Comparison of ENCODE assay signal across 19 cellular contexts in the genomic region with DNA sequence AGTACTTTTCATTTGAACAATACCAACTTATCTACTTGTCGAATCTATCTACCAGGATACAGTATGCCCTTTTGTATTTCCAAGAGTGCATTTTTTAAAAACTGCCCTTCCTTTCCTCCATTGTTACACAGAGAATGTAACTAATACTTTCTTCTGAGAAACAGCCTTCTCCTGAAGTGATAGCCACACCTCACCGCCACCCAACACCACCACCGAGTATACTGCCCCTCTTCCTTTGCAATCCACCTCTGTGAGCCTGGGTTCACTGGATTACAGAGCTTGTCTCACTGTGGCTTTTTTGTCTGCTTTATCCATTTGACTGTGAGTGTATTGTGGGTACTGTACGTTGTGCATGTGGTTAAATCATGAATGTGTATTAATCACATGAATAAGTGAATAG.
DNase-seq lines count a peak whose midpoint lies in the region; ATAC-seq, FAIRE-seq and TF ChIP-seq lines count a peak whose summit lies in the region.
"Had no signal": no experiment of that assay in that cellular context is flagged by ENCODE, and none has a peak within 500 bp of the region (broad histone marks: within the 10 kb centered on the region; RNA-seq: fewer than 3 reads in every experiment).

No MANE protein-coding gene starts in this region.

- TF ChIP-seq CTCF in neural crest cell (conservative IDR thresholded peaks at IDR 0.05), result no peak

- DNase-seq in activated naive CD8-positive, alpha-beta T cell treated with anti-CD3 and anti-CD28 coated beads, Interleukin-2, amount 10 ng/mL, durations not matched to agents 7 days and 5 days, result no peak
- DNase-seq in activated naive CD8-positive, alpha-beta T cell treated with anti-CD3 and anti-CD28 coated beads, Interleukin-2, amount 50 U/mL, for 24 hours, result no peak
- peak; percentile 82 for DNase-seq in SK-MEL-5 (ENCODE audit: low read depth, low spot score)
- DNase-seq in dermis blood vessel endothelial cell, result peak; percentile 50
- DNase-seq in neural crest cell (ENCODE audit: low read depth, low spot score), result no peak
- DNase-seq in urothelium cell line (ENCODE audit: low spot score), result no peak
- DNase-seq: AML-193; CD8-positive, alpha-beta T cell; KG1; MG63; NCI-H1092 treated with DMSO at 0.1 percent for 48 hours; NCI-H1694; NCI-H446; NCI-H82; SHP77 treated with DMSO at 0.1 percent for 48 hours had no signal

- H3K36me3 Mint-ChIP-seq in activated naive CD8-positive, alpha-beta T cell treated with anti-CD3 and anti-CD28 coated beads, Interleukin-2, amount 10 ng/mL, durations not matched to agents 7 days and 5 days, result peaks cover 19% of the 10 kb centered on the region
- H3K36me3 Mint-ChIP-seq in activated naive CD8-positive, alpha-beta T cell treated with anti-CD3 and anti-CD28 coated beads, Interleukin-2, amount 50 U/mL, for 24 hours (ENCODE audit: low read depth), result peaks cover 7% of the 10 kb centered on the region
- H3K36me3 Mint-ChIP-seq in neural crest cell (ENCODE audit: low read depth), result peaks cover 6% of the 10 kb centered on the region

- in situ Hi-C loops in SK-MEL-5 (cut with HindIII; ENCODE audit: low pct_unique_long_range_greater_than_20kb, low sequenced_read_pairs), result no loop called here

- H3K27me3 Mint-ChIP-seq in activated naive CD8-positive, alpha-beta T cell treated with anti-CD3 and anti-CD28 coated beads, Interleukin-2, amount 10 ng/mL, durations not matched to agents 7 days and 5 days, result no peaks in the 10 kb centered on the region
- no peaks in the 10 kb centered on the region for H3K27me3 Mint-ChIP-seq in activated naive CD8-positive, alpha-beta T cell treated with anti-CD3 and anti-CD28 coated beads, Interleukin-2, amount 50 U/mL, for 24 hours
- H3K27me3 Mint-ChIP-seq in neural crest cell (ENCODE audit: low read depth), result no peaks in the 10 kb centered on the region

- no peak overlapping the region for H3K4me3 Mint-ChIP-seq in activated naive CD8-positive, alpha-beta T cell treated with anti-CD3 and anti-CD28 coated beads, Interleukin-2, amount 10 ng/mL, durations not matched to agents 7 days and 5 days
- no peak overlapping the region for H3K4me3 Mint-ChIP-seq in activated naive CD8-positive, alpha-beta T cell treated with anti-CD3 and anti-CD28 coated beads, Interleukin-2, amount 50 U/mL, for 24 hours
- no peak overlapping the region for H3K4me3 Mint-ChIP-seq in neural crest cell
- H3K4me3 Mint-ChIP-seq: CD8-positive, alpha-beta T cell had no signal

- POLR2A ChIA-PET in activated naive CD8-positive, alpha-beta T cell treated with anti-CD3 and anti-CD28 coated beads, Interleukin-2, amount 10 ng/mL, durations not matched to agents 7 days and 5 days (lab: Charles Lee), result interaction anchor here (1.1 kb wide), 1 partner anchor 50 kb away, joined by 3 read pairs; no protein-coding TSS in a partner anchor

- peaks cover 4% of the 10 kb centered on the region for H3K9me3 Mint-ChIP-seq in activated naive CD8-positive, alpha-beta T cell treated with anti-CD3 and anti-CD28 coated beads, Interleukin-2, amount 10 ng/mL, durations not matched to agents 7 days and 5 days
- no peaks in the 10 kb centered on the region for H3K9me3 Mint-ChIP-seq in activated naive CD8-positive, alpha-beta T cell treated with anti-CD3 and anti-CD28 coated beads, Interleukin-2, amount 50 U/mL, for 24 hours
- H3K9me3 Mint-ChIP-seq in neural crest cell, result peaks cover 2% of the 10 kb centered on the region
- H3K9me3 Mint-ChIP-seq: CD8-positive, alpha-beta T cell had no signal

- no peak for FAIRE-seq in urothelium cell line (lab: Jason Lieb, UNC)
- FAIRE-seq: H54 had no signal

- H3K4me1 Mint-ChIP-seq in activated naive CD8-positive, alpha-beta T cell treated with anti-CD3 and anti-CD28 coated beads, Interleukin-2, amount 10 ng/mL, durations not matched to agents 7 days and 5 days, result peaks cover 31% of the 10 kb centered on the region
- peaks cover 59% of the 10 kb centered on the region for H3K4me1 Mint-ChIP-seq in activated naive CD8-positive, alpha-beta T cell treated with anti-CD3 and anti-CD28 coated beads, Interleukin-2, amount 50 U/mL, for 24 hours
- peaks cover 25% of the 10 kb centered on the region for H3K4me1 Mint-ChIP-seq in neural crest cell

- peak overlapping the region; percentile 72 for H3K27ac Mint-ChIP-seq in activated naive CD8-positive, alpha-beta T cell treated with anti-CD3 and anti-CD28 coated beads, Interleukin-2, amount 10 ng/mL, durations not matched to agents 7 days and 5 days
- no peak overlapping the region for H3K27ac Mint-ChIP-seq in activated naive CD8-positive, alpha-beta T cell treated with anti-CD3 and anti-CD28 coated beads, Interleukin-2, amount 50 U/mL, for 24 hours
- peak overlapping the region; percentile 48 for H3K27ac Mint-ChIP-seq in neural crest cell (ENCODE audit: unreplicated experiment)
- H3K27ac Mint-ChIP-seq: CD8-positive, alpha-beta T cell had no signal

- ATAC-seq in activated naive CD8-positive, alpha-beta T cell treated with anti-CD3 and anti-CD28 coated beads, Interleukin-2, amount 10 ng/mL, durations not matched to agents 7 days and 5 days (ENCODE audit: low read depth), result peak; percentile 51
- no peak for ATAC-seq in activated naive CD8-positive, alpha-beta T cell treated with anti-CD3 and anti-CD28 coated beads, Interleukin-2, amount 50 U/mL, for 24 hours
- ATAC-seq in HG02870 (IDR thresholded peaks at IDR 0.05; ENCODE audit: unreplicated experiment) (no peak), HG03439 (IDR thresholded peaks at IDR 0.05; ENCODE audit: unreplicated experiment) (no peak)
- ATAC-seq: CD8-positive, alpha-beta T cell; Panc1 had no signal

Comparison
In these comparisons a context has a peak if more than half of its experiments do, and no peak if none do; other contexts are left out.
1. DNase-seq: peak in SK-MEL-5 (single experiment) and dermis blood vessel endothelial cell (single experiment); none in activated naive CD8-positive, alpha-beta T cell treated with anti-CD3 and anti-CD28 coated beads, Interleukin-2, amount 10 ng/mL, durations not matched to agents 7 days and 5 days (single experiment), activated naive CD8-positive, alpha-beta T cell treated with anti-CD3 and anti-CD28 coated beads, Interleukin-2, amount 50 U/mL, for 24 hours (single experiment), neural crest cell (single experiment) and urothelium cell line (single experiment).